Comparison of ENCODE assay signal across 22 cellular contexts in genomic region chr3:134846084-134846483, GRCh38.
"Had no signal": no experiment of that assay in that cellular context is flagged by ENCODE, and none has a peak within 500 bp of the region (broad histone marks: within the 10 kb centered on the region; RNA-seq: fewer than 3 reads in every experiment).

No MANE protein-coding gene starts in this region.

- H3K36me3 ChIP-seq: gastrocnemius medialis, lower lobe of right lung, neutrophil, right lobe of liver, suprapubic skin, transverse colon, upper lobe of right lung, uterus had no signal

- H3K27ac ChIP-seq: gastrocnemius medialis, lower lobe of right lung, neutrophil, parathyroid adenoma, right lobe of liver, suprapubic skin, transverse colon, upper lobe of right lung, uterus had no signal

- H3K79me2 ChIP-seq: parathyroid adenoma had no signal

- ATAC-seq: effector memory CD8-positive, alpha-beta T cell; natural killer cell treated with Interleukin-12 subunit alpha and Interleukin-12 subunit beta and Interleukin-15 and Interleukin-18, amount 100 ng/mL, for 72 hours; stimulated activated naive CD8-positive, alpha-beta T cell treated with anti-CD3 and anti-CD28 coated beads, Interleukin-15, amount 100 ng/mL, for 72 hours; upper lobe of right lung had no signal

- H3K4me1 ChIP-seq: lower lobe of right lung, parathyroid adenoma, right lobe of liver, transverse colon, upper lobe of right lung, uterus had no signal

- H3K9me3 ChIP-seq: gastrocnemius medialis, lower lobe of right lung, mucosa of descending colon, neutrophil, right lobe of liver, suprapubic skin, transverse colon had no signal

- H2AFZ ChIP-seq: parathyroid adenoma had no signal

- H3K27me3 ChIP-seq: gastrocnemius medialis, neutrophil, right lobe of liver, suprapubic skin, transverse colon, upper lobe of right lung, uterus had no signal

- H3K4me3 ChIP-seq: gastrocnemius medialis, lower lobe of right lung, mucosa of descending colon, right lobe of liver, suprapubic skin, transverse colon, upper lobe of right lung, uterus had no signal

- DNase-seq: cortex of kidney; effector memory CD8-positive, alpha-beta T cell; gastrocnemius medialis; left ventricle myocardium superior; lower lobe of right lung; mucosa of descending colon; naive B cell; right lobe of liver; small intestine; stimulated activated CD4-positive, alpha-beta T cell treated with anti-CD3 and anti-CD28 coated beads, Interleukin-12 subunit alpha, Interleukin-12 subunit beta, amount 100 ng/mL, for 4 hours; stimulated activated CD4-positive, alpha-beta T cell treated with anti-CD3 and anti-CD28 coated beads, Interleukin-1b, Interleukin-23, amount 100 ng/mL, for 48 hours; stimulated activated CD4-positive, alpha-beta T cell treated with anti-CD3 and anti-CD28 coated beads, Interleukin-4, amount 100 ng/mL, for 1 hour; stimulated activated CD8-positive, alpha-beta memory T cell treated with anti-CD3 and anti-CD28 coated beads, Interleukin-4, amount 100 ng/mL, for 48 hours; stimulated activated naive CD4-positive, alpha-beta T cell; stimulated activated naive CD8-positive, alpha-beta T cell treated with anti-CD3 and anti-CD28 coated beads, Interleukin-15, amount 100 ng/mL, for 72 hours; transverse colon; upper lobe of right lung had no signal

- H3K9ac ChIP-seq: parathyroid adenoma had no signal
